Comparison of ENCODE assay signal across 8 cellular contexts in genomic region chr5:79858097-79858723, GRCh38.
DNase-seq lines count a peak whose midpoint lies in the region; ATAC-seq and TF ChIP-seq lines count a peak whose summit lies in the region.

No MANE protein-coding gene starts in this region.

- no peaks in the 10 kb centered on the region for H3K9me3 ChIP-seq in effector memory CD4-positive, alpha-beta T cell (ENCODE audit: control insufficient read depth, low read length)

- DNase-seq in AG09309 (ENCODE audit: low read depth) (no peak), GM19238 (ENCODE audit: insufficient read length, low spot score) (peak; percentile 14), NCI-H526 treated with DMSO at 0.1 percent for 48 hours (lab: John Stamatoyannopoulos, UW) (peak; percentile 5), memory B cell (ENCODE audit: low spot score in 2 of 2) (peak; percentile 66 to 78)
- peak; percentile 91 for DNase-seq in activated CD8-positive, alpha-beta T cell treated with anti-CD3 and anti-CD28 coated beads for 36 hours
- peak; percentile 35 to 65 (median 43) for DNase-seq in effector memory CD4-positive, alpha-beta T cell
- peak; percentile 30 to 36 for DNase-seq in stimulated activated CD8-positive, alpha-beta memory T cell treated with anti-CD3 and anti-CD28 coated beads, Interleukin-15, amount 100 ng/mL, for 4 hours (ENCODE audit: low read depth in 2 of 2)

- H3K4me3 Mint-ChIP-seq in activated CD8-positive, alpha-beta T cell treated with anti-CD3 and anti-CD28 coated beads for 36 hours = no peak overlapping the region
- H3K4me3 Mint-ChIP-seq in memory B cell = no peak overlapping the region

- peaks cover 14% of the 10 kb centered on the region for H3K4me1 Mint-ChIP-seq in activated CD8-positive, alpha-beta T cell treated with anti-CD3 and anti-CD28 coated beads for 36 hours (ENCODE audit: low read depth)
- H3K4me1 Mint-ChIP-seq in memory B cell = no peaks in the 10 kb centered on the region

- H3K27me3 ChIP-seq in effector memory CD4-positive, alpha-beta T cell (replicated peaks; ENCODE audit: control insufficient read depth, insufficient read depth, low read length, poor library complexity, severe bottlenecking) = no peaks in the 10 kb centered on the region

- H3K27ac ChIP-seq in effector memory CD4-positive, alpha-beta T cell (ENCODE audit: insufficient read depth, low read length, poor library complexity, severe bottlenecking) = no peak overlapping the region

- peak; percentile 88 for TF ChIP-seq CTCF in AG09309 (IDR thresholded peaks at IDR 0.05; ENCODE audit: control insufficient read depth, insufficient read depth, low read depth, low read length, missing control alignments)
- TF ChIP-seq CTCF in activated CD8-positive, alpha-beta T cell treated with anti-CD3 and anti-CD28 coated beads for 36 hours (IDR thresholded peaks at IDR 0.05) = peak; percentile 87

- peak; percentile 61 for ATAC-seq in activated CD8-positive, alpha-beta T cell treated with anti-CD3 and anti-CD28 coated beads for 36 hours
- ATAC-seq in memory B cell (ENCODE audit: low read depth) (peak; percentile 61), GM21515 (IDR thresholded peaks at IDR 0.05; ENCODE audit: unreplicated experiment) (no peak)

- peaks cover 12% of the 10 kb centered on the region for H3K27me3 Mint-ChIP-seq in activated CD8-positive, alpha-beta T cell treated with anti-CD3 and anti-CD28 coated beads for 36 hours
- H3K27me3 Mint-ChIP-seq in memory B cell = no peaks in the 10 kb centered on the region

- no peaks in the 10 kb centered on the region for H3K4me1 ChIP-seq in effector memory CD4-positive, alpha-beta T cell (ENCODE audit: control insufficient read depth, insufficient read depth, low read length, poor library complexity, severe bottlenecking)

- H3K36me3 Mint-ChIP-seq in activated CD8-positive, alpha-beta T cell treated with anti-CD3 and anti-CD28 coated beads for 36 hours (ENCODE audit: low read depth) = no peaks in the 10 kb centered on the region
- no peaks in the 10 kb centered on the region for H3K36me3 Mint-ChIP-seq in memory B cell

- intact Hi-C loops in activated CD8-positive, alpha-beta T cell treated with anti-CD3 and anti-CD28 coated beads for 36 hours (cut with micrococcal nuclease) = loop anchor here (2.0 kb wide), 1 partner anchor 155 kb away; no protein-coding TSS in a partner anchor

- no peaks in the 10 kb centered on the region for H3K36me3 ChIP-seq in effector memory CD4-positive, alpha-beta T cell (ENCODE audit: control insufficient read depth, insufficient read depth, low read length)

- no peak overlapping the region for H3K27ac Mint-ChIP-seq in activated CD8-positive, alpha-beta T cell treated with anti-CD3 and anti-CD28 coated beads for 36 hours
- H3K27ac Mint-ChIP-seq in memory B cell = no peak overlapping the region

- no peak overlapping the region for H3K4me3 ChIP-seq in AG09309 (ENCODE audit: control insufficient read depth, low read depth, low read length)
- no peak overlapping the region for H3K4me3 ChIP-seq in effector memory CD4-positive, alpha-beta T cell (ENCODE audit: insufficient read depth, low read depth, low read length, poor library complexity, severe bottlenecking)

- CTCF ChIA-PET in activated CD8-positive, alpha-beta T cell treated with anti-CD3 and anti-CD28 coated beads for 36 hours (lab: Charles Lee) = interaction anchor here (0.7 to 2.3 kb wide), 32 partner anchors 10 to 816 kb away, joined by 3 to 14 read pairs (median 3); no protein-coding TSS in a partner anchor

- POLR2A ChIA-PET in activated CD8-positive, alpha-beta T cell treated with anti-CD3 and anti-CD28 coated beads for 36 hours (lab: Charles Lee) = interaction anchor here (0.6 to 0.9 kb wide), 2 partner anchors 283 to 300 kb away, joined by 3 read pairs; no protein-coding TSS in a partner anchor

- H3K9me3 Mint-ChIP-seq in activated CD8-positive, alpha-beta T cell treated with anti-CD3 and anti-CD28 coated beads for 36 hours = no peaks in the 10 kb centered on the region
- H3K9me3 Mint-ChIP-seq in memory B cell = no peaks in the 10 kb centered on the region
